Comparison of ENCODE assay signal across 24 cellular contexts in the genomic region with DNA sequence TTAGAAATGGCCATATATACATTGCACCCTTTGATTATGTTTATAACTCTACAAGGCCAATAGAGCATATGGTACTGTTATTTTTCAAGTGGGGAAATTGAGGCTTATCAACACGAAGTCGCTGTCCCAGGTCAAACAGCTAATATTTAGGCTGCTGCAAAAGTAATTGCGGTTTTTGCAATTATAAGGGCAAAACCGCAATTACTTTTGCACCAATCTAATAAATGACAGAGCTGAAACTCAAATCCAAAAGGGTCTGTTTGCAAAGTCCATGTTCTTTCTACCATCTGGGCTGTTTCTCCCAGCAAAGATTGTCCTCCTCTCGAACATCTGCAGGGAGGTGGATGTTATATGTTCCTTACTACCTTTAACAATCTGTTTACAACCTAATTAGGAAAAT.
"Had no signal": no experiment of that assay in that cellular context is flagged by ENCODE, and none has a peak within 500 bp of the region (broad histone marks: within the 10 kb centered on the region; RNA-seq: fewer than 3 reads in every experiment).

No MANE protein-coding gene starts in this region.

- H3K27ac Mint-ChIP-seq: immature natural killer cell; mesothelial cell of epicardium; naive B cell; natural killer cell; nephron progenitor cell; progenitor cell of endocrine pancreas; stimulated activated naive B cell treated with anti-CD40 and anti-IgM and Interleukin-4, amounts not matched to agents 10 μg/mL and 1 μg/mL and 100 μg/mL, for 72 hours had no signal

- DNase-seq: hippocampal formation; immature natural killer cell; left ventricle myocardium inferior; naive B cell; natural killer cell; nephron progenitor cell; ovary; spleen; stimulated activated CD4-positive, alpha-beta T cell treated with anti-CD3 and anti-CD28 coated beads, Interleukin-1b, Interleukin-23, amount 100 ng/mL, for 48 hours; stimulated activated CD4-positive, alpha-beta T cell treated with anti-CD3 and anti-CD28 coated beads, Interleukin-4, amount 100 ng/mL, for 1 hour; stimulated activated naive B cell treated with anti-CD40 and anti-IgM and Interleukin-4, amounts not matched to agents 10 μg/mL and 1 μg/mL and 100 μg/mL, for 72 hours; stimulated activated naive CD8-positive, alpha-beta T cell treated with anti-CD3 and anti-CD28 coated beads, Interleukin-15, Interleukin-2, amounts not matched to agents 100 U/mL and 50 U/mL, for 24 hours; stomach; testis; thyroid gland; transverse colon; upper lobe of left lung had no signal

- H3K9me3 ChIP-seq: left ventricle myocardium inferior, right atrium auricular region, spleen, stomach, testis, thyroid gland, transverse colon, upper lobe of left lung, vagina had no signal

- H3K4me3 Mint-ChIP-seq: immature natural killer cell; mesothelial cell of epicardium; naive B cell; natural killer cell; nephron progenitor cell; stimulated activated naive B cell treated with anti-CD40 and anti-IgM and Interleukin-4, amounts not matched to agents 10 μg/mL and 1 μg/mL and 100 μg/mL, for 72 hours had no signal

- H3K36me3 ChIP-seq: left ventricle myocardium inferior, ovary, right atrium auricular region, spleen, stomach, thyroid gland, transverse colon, upper lobe of left lung, vagina had no signal

- H3K27me3 Mint-ChIP-seq: naive B cell, progenitor cell of endocrine pancreas had no signal

- H3K4me1 Mint-ChIP-seq: immature natural killer cell; mesothelial cell of epicardium; naive B cell; natural killer cell; stimulated activated naive B cell treated with anti-CD40 and anti-IgM and Interleukin-4, amounts not matched to agents 10 μg/mL and 1 μg/mL and 100 μg/mL, for 72 hours had no signal

- ATAC-seq: natural killer cell; sciatic nerve; stimulated activated naive B cell treated with anti-CD40 and anti-IgM and Interleukin-4, amounts not matched to agents 10 μg/mL and 1 μg/mL and 100 μg/mL, for 72 hours; stimulated activated naive CD8-positive, alpha-beta T cell treated with anti-CD3 and anti-CD28 coated beads, Interleukin-15, Interleukin-2, amounts not matched to agents 100 U/mL and 50 U/mL, for 24 hours had no signal

- H3K9me3 Mint-ChIP-seq: mesothelial cell of epicardium; nephron progenitor cell; stimulated activated naive B cell treated with anti-CD40 and anti-IgM and Interleukin-4, amounts not matched to agents 10 μg/mL and 1 μg/mL and 100 μg/mL, for 72 hours had no signal

- H3K27me3 ChIP-seq: ovary, right atrium auricular region, spleen, stomach, testis, thyroid gland, transverse colon, upper lobe of left lung, vagina had no signal

- H3K36me3 Mint-ChIP-seq: immature natural killer cell, mesothelial cell of epicardium, naive B cell, natural killer cell had no signal

- H3K27ac ChIP-seq: left ventricle myocardium inferior, ovary, right atrium auricular region, skin epidermis, spleen, stomach, testis, thyroid gland, transverse colon, upper lobe of left lung, vagina had no signal

- H3K4me1 ChIP-seq: right atrium auricular region, spleen, thyroid gland, upper lobe of left lung, vagina had no signal

- H3K4me3 ChIP-seq: left ventricle myocardium inferior, lung, ovary, right atrium auricular region, skin epidermis, spleen, stomach, testis, thyroid gland, transverse colon, upper lobe of left lung, vagina had no signal
